In genomic region chr9:129962889-129963703, GRCh38 we compare ENCODE assay signal across 8 cellular contexts.
A peak's percentile ranks its signal among the peaks of the same experiment; 100 is the strongest.
DNase-seq lines count a peak whose midpoint lies in the region; ATAC-seq and TF ChIP-seq lines count a peak whose summit lies in the region.

No MANE protein-coding gene starts in this region.

- TF ChIP-seq POLR2A in esophagus muscularis mucosa (IDR thresholded peaks at IDR 0.05; ENCODE audit: low read depth) (no peak), stomach (IDR thresholded peaks at IDR 0.05) (no peak)

- TF ChIP-seq EP300 in esophagus muscularis mucosa (IDR thresholded peaks at IDR 0.05) (no peak), stomach (IDR thresholded peaks at IDR 0.05) (no peak)

- H3K9me3 ChIP-seq in esophagus muscularis mucosa (no peaks in the 10 kb centered on the region), stomach (no peaks in the 10 kb centered on the region)

- H3K4me1 ChIP-seq in esophagus muscularis mucosa (peaks cover 30 to 88% (median 68%) of the 10 kb centered on the region in 4 donors), stomach (peaks cover 20 to 71% (median 34%) of the 10 kb centered on the region in 4 donors)

- no peaks in the 10 kb centered on the region for H3K27me3 ChIP-seq in esophagus muscularis mucosa
- no peaks in the 10 kb centered on the region for H3K27me3 ChIP-seq in stomach

- DNase-seq in COLO829 (ENCODE audit: low spot score) (peak; percentile 83), MV-4-11 (lab: John Stamatoyannopoulos, UW) (peak; percentile 45), esophagus muscularis mucosa (ENCODE audit: extremely low spot score) (no peak), natural killer cell (peak; percentile 52), stomach (peak; percentile 55), NCI-H510A treated with DMSO at 0.1 percent for 48 hours (lab: John Stamatoyannopoulos, UW) (no peak)
- peak; percentile 66 for DNase-seq in activated CD8-positive, alpha-beta memory T cell treated with anti-CD3 and anti-CD28 coated beads, Interleukin-2, amount 50 U/mL, for 4 hours

- H3K27ac ChIP-seq in esophagus muscularis mucosa (replicated peaks in 1 of 4) (peak overlapping the region; percentile 84 to 96 (median 91)), stomach (peak overlapping the region; percentile 63 to 92 (median 89))

- 25% methylated on average over 14 of the region's 14 CpGs for WGBS in esophagus muscularis mucosa
- WGBS in stomach, 5 donors, result 23 to 37% (median 29%) methylated on average over 14 of the region's 14 CpGs

- intact Hi-C loops in esophagus muscularis mucosa (cut with DNase I), result no loop called here
- intact Hi-C loops in natural killer cell (cut with micrococcal nuclease), result loop anchor here (1.0 to 5.0 kb wide), 3 partner anchors 18 to 164 kb away; no protein-coding TSS in a partner anchor
- intact Hi-C loops in stomach (cut with DNase I; ENCODE audit: low total_unique reads), result no loop called here

- peaks cover 4 to 19% (median 10%) of the 10 kb centered on the region in 4 donors for H3K36me3 ChIP-seq in esophagus muscularis mucosa
- H3K36me3 ChIP-seq in stomach, result peaks cover under 1 to 21% (median 10%) of the 10 kb centered on the region in 4 donors

- H3K4me3 ChIP-seq in esophagus muscularis mucosa (peak overlapping the region; percentile 48 to 61 (median 54)), stomach (peak overlapping the region; percentile 34 to 53 (median 44))

- ATAC-seq in GM21737 (IDR thresholded peaks at IDR 0.05; ENCODE audit: unreplicated experiment) (peak; percentile 77), natural killer cell (peak; percentile 96 to 97 (median 97))

- TF ChIP-seq CTCF in esophagus muscularis mucosa (IDR thresholded peaks at IDR 0.05), result no peak
- no peak for TF ChIP-seq CTCF in natural killer cell (IDR thresholded peaks at IDR 0.05)
- TF ChIP-seq CTCF in stomach (IDR thresholded peaks at IDR 0.05), result no peak

- H3K27ac Mint-ChIP-seq in natural killer cell, result peak overlapping the region; percentile 95 to 98

- peaks cover 54 to 65% of the 10 kb centered on the region in 2 donors for H3K4me1 Mint-ChIP-seq in natural killer cell

- H3K9me3 Mint-ChIP-seq in natural killer cell, result no peaks in the 10 kb centered on the region

- peak overlapping the region; percentile 91 for H3K4me3 Mint-ChIP-seq in natural killer cell

- H3K36me3 Mint-ChIP-seq in natural killer cell, result no peaks in the 10 kb centered on the region

- no peaks in the 10 kb centered on the region for H3K27me3 Mint-ChIP-seq in natural killer cell (ENCODE audit: low read depth in 2 of 2)

Comparison
In these comparisons a context has a peak if more than half of its experiments do, and no peak if none do; other contexts are left out.
1. DNase-seq: peak in COLO829 (single experiment), MV-4-11 (single experiment), activated CD8-positive, alpha-beta memory T cell treated with anti-CD3 and anti-CD28 coated beads, Interleukin-2, amount 50 U/mL, for 4 hours (single experiment), natural killer cell (single experiment) and stomach (single experiment); none in esophagus muscularis mucosa (single experiment) and NCI-H510A treated with DMSO at 0.1 percent for 48 hours (single experiment).